ENCODE assay signal across 8 cellular contexts in the genomic region with DNA sequence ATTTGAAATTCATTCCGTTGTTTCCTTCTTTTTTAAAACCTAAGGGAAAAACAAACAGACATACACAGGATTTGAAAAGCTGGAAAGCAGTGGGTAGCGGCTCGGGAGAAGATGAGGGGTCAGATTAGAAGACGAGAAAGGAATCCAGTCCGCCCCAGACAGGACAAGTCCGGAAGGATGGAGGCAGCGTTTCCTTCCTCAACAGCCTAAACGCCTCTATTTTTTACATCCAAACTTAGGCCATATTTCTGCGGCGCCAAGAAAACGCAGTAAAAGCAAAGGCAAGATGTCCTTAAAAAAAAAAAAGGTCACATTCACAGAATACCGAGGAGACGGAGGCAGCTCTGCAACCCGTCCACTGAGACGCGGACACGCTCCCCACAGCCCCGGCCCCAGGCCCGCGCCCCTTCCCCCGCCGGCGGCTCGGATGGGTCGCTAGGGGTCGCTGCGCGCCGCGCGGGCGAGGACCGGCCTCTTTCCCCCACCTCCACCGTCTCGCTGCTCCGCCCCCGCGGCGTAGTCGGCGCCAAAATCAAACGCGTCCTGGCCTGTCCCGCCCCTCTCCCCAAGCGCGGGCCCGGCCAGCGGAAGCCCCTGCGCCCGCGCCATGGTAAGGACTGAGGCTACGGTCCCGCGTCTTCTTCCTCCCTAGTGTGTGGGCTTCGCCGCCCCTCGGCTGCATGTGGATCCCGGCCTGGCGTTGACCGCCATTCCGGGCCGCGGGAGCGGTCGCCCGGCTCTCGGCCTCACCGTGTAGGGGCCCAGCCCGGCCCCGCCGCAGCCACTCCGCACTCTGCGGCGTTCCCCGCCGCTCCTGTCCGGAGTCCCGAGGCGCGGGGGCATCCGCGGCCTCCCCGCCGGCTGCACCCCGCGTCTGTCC. TPM values are rescaled to one million over a fixed set of nuclear protein-coding genes. Genes with fewer than 3 reads are reported as not detected.
DNase-seq lines count a peak whose midpoint lies in the region; ATAC-seq and TF ChIP-seq lines count a peak whose summit lies in the region.

A gene with protein sequence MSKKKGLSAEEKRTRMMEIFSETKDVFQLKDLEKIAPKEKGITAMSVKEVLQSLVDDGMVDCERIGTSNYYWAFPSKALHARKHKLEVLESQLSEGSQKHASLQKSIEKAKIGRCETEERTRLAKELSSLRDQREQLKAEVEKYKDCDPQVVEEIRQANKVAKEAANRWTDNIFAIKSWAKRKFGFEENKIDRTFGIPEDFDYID (plus strand): TSS at position 558 of the 880 bp plus-strand sequence. CDS start 50 bp downstream, at position 608.

- peak within 1 kb of the TSS; percentile 59 for H3K9ac ChIP-seq in mucosa of stomach (ENCODE audit: low read length)

- peak within 1 kb of the TSS; percentile 85 for H2AFZ ChIP-seq in PC-9

- CTCF ChIA-PET in PC-9 (lab: Charles Lee) = interaction anchor here (0.5 to 0.6 kb wide), 2 partner anchors 180 to 181 kb away, joined by 4 to 10 read pairs; no protein-coding TSS in a partner anchor

- H4K20me1 ChIP-seq in PC-9 (ENCODE audit: insufficient read depth) = no peaks in the 10 kb centered on the region

- peaks cover 40% of the 10 kb centered on the region for H3K79me2 ChIP-seq in PC-9 (ENCODE audit: low read depth)

- H3F3A ChIP-seq in PC-9 (ENCODE audit: insufficient read depth, low read depth) = peaks cover 10% of the 10 kb centered on the region; the same call in 1 of the 2 replicates

- peak within 1 kb of the TSS; percentile 70 for H3K27ac ChIP-seq in PC-9
- no peak within 1 kb of the TSS for H3K27ac ChIP-seq in esophagus (ENCODE audit: low read depth in 2 of 2, low read length in 1 of 2)

- peak; percentile 65 for TF ChIP-seq RAD21 in Ishikawa (IDR thresholded peaks at IDR 0.05; ENCODE audit: low read depth)

- peak; percentile 76 for ATAC-seq in GM21576 (IDR thresholded peaks at IDR 0.05; ENCODE audit: unreplicated experiment)

- H3K4me2 ChIP-seq in PC-9 = peak within 1 kb of the TSS; percentile 90

- DNase-seq in DMS79 (lab: John Stamatoyannopoulos, UW) = peak; percentile 31
- DNase-seq in PC-9 = peak; percentile 38 to 88
- DNase-seq in activated T-cell treated with anti-CD3 and anti-CD28 coated beads for 48 hours (ENCODE audit: low read depth) = peak; percentile 89
- peak; percentile 77 to 86 for DNase-seq in stimulated activated CD8-positive, alpha-beta memory T cell treated with anti-CD3 and anti-CD28 coated beads, Interleukin-7, amount 100 ng/mL, for 1 hour (ENCODE audit: low read depth in 2 of 2)

- H3K27me3 ChIP-seq in PC-9 (ENCODE audit: insufficient read depth, low read depth) (no peaks in the 10 kb centered on the region), esophagus (ENCODE audit: control insufficient read depth in 1 of 2, insufficient read depth in 2 of 2, low read length in 2 of 2) (no peaks in the 10 kb centered on the region), mucosa of stomach (ENCODE audit: control insufficient read depth, insufficient read depth, low read length) (no peaks in the 10 kb centered on the region)

- TSS peak; percentile 29 for BruUV-seq in PC-9 (replicated peaks; lab: Mats Ljungman, UMichigan)

- peaks cover 34% of the 10 kb centered on the region for H3K4me1 ChIP-seq in PC-9 (replicated peaks; ENCODE audit: insufficient read depth)
- no peaks in the 10 kb centered on the region for H3K4me1 ChIP-seq in esophagus (ENCODE audit: control insufficient read depth in 2 of 2, insufficient read depth in 2 of 2, low read length in 1 of 2)
- H3K4me1 ChIP-seq in mucosa of stomach (ENCODE audit: control insufficient read depth, insufficient read depth, low read length) = peaks cover 24% of the 10 kb centered on the region

- POLR2A ChIA-PET in PC-9 (lab: Charles Lee; ENCODE audit: unreplicated experiment) = no interaction called here

- H3K9me3 ChIP-seq in PC-9 (ENCODE audit: insufficient read depth, low read depth) = no peaks in the 10 kb centered on the region
- H3K9me3 ChIP-seq in esophagus (ENCODE audit: control insufficient read depth in 2 of 2, insufficient read depth in 1 of 2, low read depth in 1 of 2, low read length in 1 of 2) = no peaks in the 10 kb centered on the region
- H3K9me3 ChIP-seq in mucosa of stomach (ENCODE audit: control insufficient read depth, low read length) = no peaks in the 10 kb centered on the region

- 1% methylated on average over 58 to 86 of the region's 86 CpGs for WGBS in esophagus, 2 donors

- intact Hi-C loops in PC-9 (cut with micrococcal nuclease; ENCODE audit: unreplicated experiment) = loop anchor here (1.0 to 10.0 kb wide), 5 partner anchors 88 to 406 kb away; no protein-coding TSS in a partner anchor

- peak; percentile 82 for TF ChIP-seq CTCF in PC-9 (conservative IDR thresholded peaks at IDR 0.05)

- H3K36me3 ChIP-seq in PC-9 (ENCODE audit: low read depth) (no peaks in the 10 kb centered on the region), esophagus (ENCODE audit: control insufficient read depth in 2 of 2, insufficient read depth in 2 of 2, low read length in 1 of 2) (no peaks in the 10 kb centered on the region), mucosa of stomach (ENCODE audit: control insufficient read depth, insufficient read depth, low read length) (no peaks in the 10 kb centered on the region)

- peak; percentile 17; the same call in 1 of the 2 replicates for TF ChIP-seq EP300 in Ishikawa (IDR thresholded peaks at IDR 0.05; ENCODE audit: borderline replicate concordance)

- H3K9me2 ChIP-seq in PC-9 (ENCODE audit: insufficient read depth) = no peaks in the 10 kb centered on the region

- H3K4me3 ChIP-seq in PC-9 (peak within 1 kb of the TSS; percentile 92), esophagus (ENCODE audit: low read depth in 1 of 2, low read length in 2 of 2) (peak within 1 kb of the TSS; percentile 86 to 89), mucosa of stomach (ENCODE audit: low read length) (peak within 1 kb of the TSS; percentile 64)

TF ChIP-seq in Ishikawa, 13 proteins besides CTCF, POLR2A, EP300 and RAD21:
- TF ChIP-seq TAF1 (IDR thresholded peaks at IDR 0.05; ENCODE audit: low read depth) (peak; percentile 62), YY1 (IDR thresholded peaks at IDR 0.05; ENCODE audit: low read depth) (peak; percentile 63; the same call in 1 of the 2 replicates), TCF12 (IDR thresholded peaks at IDR 0.05; ENCODE audit: low read depth) (peak; percentile 44; the same call in 1 of the 2 replicates), ZBTB7A (IDR thresholded peaks at IDR 0.05; ENCODE audit: low read depth) (peak; percentile 98), NFIC (IDR thresholded peaks at IDR 0.05) (no peak; the same call in 1 of the 2 replicates), CREB1 (IDR thresholded peaks at IDR 0.05; ENCODE audit: low read depth) (peak; percentile 62; the same call in 1 of the 2 replicates), FOXM1 (IDR thresholded peaks at IDR 0.05; ENCODE audit: borderline replicate concordance, low read depth) (peak; percentile 20; the same call in 1 of the 2 replicates), TEAD4 (IDR thresholded peaks at IDR 0.05) (no peak), EGR1 (IDR thresholded peaks at IDR 0.05) (peak; percentile 76; the same call in 1 of the 2 replicates), CEBPB (IDR thresholded peaks at IDR 0.05) (no peak)
- TF ChIP-seq, protein P1, sequence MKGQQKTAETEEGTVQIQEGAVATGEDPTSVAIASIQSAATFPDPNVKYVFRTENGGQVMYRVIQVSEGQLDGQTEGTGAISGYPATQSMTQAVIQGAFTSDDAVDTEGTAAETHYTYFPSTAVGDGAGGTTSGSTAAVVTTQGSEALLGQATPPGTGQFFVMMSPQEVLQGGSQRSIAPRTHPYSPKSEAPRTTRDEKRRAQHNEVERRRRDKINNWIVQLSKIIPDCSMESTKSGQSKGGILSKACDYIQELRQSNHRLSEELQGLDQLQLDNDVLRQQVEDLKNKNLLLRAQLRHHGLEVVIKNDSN (IDR thresholded peaks at IDR 0.05) = no peak
- TF ChIP-seq, protein P2, sequence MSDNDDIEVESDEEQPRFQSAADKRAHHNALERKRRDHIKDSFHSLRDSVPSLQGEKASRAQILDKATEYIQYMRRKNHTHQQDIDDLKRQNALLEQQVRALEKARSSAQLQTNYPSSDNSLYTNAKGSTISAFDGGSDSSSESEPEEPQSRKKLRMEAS (IDR thresholded peaks at IDR 0.05) = peak; percentile 70; the same call in 1 of the 2 replicates
- TF ChIP-seq, protein P3, sequence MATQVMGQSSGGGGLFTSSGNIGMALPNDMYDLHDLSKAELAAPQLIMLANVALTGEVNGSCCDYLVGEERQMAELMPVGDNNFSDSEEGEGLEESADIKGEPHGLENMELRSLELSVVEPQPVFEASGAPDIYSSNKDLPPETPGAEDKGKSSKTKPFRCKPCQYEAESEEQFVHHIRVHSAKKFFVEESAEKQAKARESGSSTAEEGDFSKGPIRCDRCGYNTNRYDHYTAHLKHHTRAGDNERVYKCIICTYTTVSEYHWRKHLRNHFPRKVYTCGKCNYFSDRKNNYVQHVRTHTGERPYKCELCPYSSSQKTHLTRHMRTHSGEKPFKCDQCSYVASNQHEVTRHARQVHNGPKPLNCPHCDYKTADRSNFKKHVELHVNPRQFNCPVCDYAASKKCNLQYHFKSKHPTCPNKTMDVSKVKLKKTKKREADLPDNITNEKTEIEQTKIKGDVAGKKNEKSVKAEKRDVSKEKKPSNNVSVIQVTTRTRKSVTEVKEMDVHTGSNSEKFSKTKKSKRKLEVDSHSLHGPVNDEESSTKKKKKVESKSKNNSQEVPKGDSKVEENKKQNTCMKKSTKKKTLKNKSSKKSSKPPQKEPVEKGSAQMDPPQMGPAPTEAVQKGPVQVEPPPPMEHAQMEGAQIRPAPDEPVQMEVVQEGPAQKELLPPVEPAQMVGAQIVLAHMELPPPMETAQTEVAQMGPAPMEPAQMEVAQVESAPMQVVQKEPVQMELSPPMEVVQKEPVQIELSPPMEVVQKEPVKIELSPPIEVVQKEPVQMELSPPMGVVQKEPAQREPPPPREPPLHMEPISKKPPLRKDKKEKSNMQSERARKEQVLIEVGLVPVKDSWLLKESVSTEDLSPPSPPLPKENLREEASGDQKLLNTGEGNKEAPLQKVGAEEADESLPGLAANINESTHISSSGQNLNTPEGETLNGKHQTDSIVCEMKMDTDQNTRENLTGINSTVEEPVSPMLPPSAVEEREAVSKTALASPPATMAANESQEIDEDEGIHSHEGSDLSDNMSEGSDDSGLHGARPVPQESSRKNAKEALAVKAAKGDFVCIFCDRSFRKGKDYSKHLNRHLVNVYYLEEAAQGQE (IDR thresholded peaks at IDR 0.05; ENCODE audit: low read depth) = no peak

RNA-seq across cellular contexts. Expression of the gene that starts here (rescaled TPM):
- 17.6 and 24.4 TPM in 2 replicates for total RNA-seq in PC-9 (2021)
- 1 to 10 TPM; 3.4 to 4.6 TPM for polyA plus RNA-seq in esophagus

Comparison
In these comparisons a context has a peak if more than half of its experiments do, and no peak if none do; other contexts are left out.
1. DNase-seq: peak in every context shown above with its lines; median percentile 89 in activated T-cell treated with anti-CD3 and anti-CD28 coated beads for 48 hours; 82 in stimulated activated CD8-positive, alpha-beta memory T cell treated with anti-CD3 and anti-CD28 coated beads, Interleukin-7, amount 100 ng/mL, for 1 hour; 63 in PC-9; 31 in DMS79.